ENCODE assay signal across 9 cellular contexts in the genomic region with DNA sequence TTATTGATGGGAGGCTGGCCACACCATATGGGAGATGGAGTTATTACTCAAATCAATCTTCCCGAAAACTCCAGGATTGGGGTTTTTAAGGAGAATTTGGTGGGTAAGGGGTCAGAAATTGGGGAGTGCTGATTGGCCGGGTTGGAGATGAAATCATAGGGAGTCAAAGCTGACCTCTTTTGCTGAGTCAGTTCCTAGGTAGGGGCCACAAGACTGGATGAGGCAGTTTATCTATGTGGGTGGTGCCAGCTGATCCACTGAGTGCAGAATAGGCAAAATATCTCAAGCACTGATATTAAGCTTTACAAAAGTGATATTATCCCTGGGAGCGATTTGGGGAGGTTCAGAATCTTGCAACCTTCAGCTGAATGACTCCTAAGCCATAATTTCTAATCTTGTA.
"Had no signal": no experiment of that assay in that cellular context is flagged by ENCODE, and none has a peak within 500 bp of the region (broad histone marks: within the 10 kb centered on the region; RNA-seq: fewer than 3 reads in every experiment).

No MANE protein-coding gene starts in this region.

- DNase-seq: GM23248, GOT3, H7, HFFc6, IMR-90, KBM-7 had no signal

- H3K36me3 ChIP-seq: HAP-1 had no signal

- H3K4me1 ChIP-seq: HAP-1 had no signal

- H3K9ac ChIP-seq: GM23248 had no signal

- H3K9me3 ChIP-seq: HAP-1 had no signal

- ATAC-seq: HCT116 had no signal

- H3K4me3 ChIP-seq: GM23248, HAP-1 had no signal

- H2AFZ ChIP-seq: GM23248 had no signal

- H3K27ac ChIP-seq: GM23248, HL-60 had no signal
